ENCODE assay signal across 1 cellular context in the genomic region with DNA sequence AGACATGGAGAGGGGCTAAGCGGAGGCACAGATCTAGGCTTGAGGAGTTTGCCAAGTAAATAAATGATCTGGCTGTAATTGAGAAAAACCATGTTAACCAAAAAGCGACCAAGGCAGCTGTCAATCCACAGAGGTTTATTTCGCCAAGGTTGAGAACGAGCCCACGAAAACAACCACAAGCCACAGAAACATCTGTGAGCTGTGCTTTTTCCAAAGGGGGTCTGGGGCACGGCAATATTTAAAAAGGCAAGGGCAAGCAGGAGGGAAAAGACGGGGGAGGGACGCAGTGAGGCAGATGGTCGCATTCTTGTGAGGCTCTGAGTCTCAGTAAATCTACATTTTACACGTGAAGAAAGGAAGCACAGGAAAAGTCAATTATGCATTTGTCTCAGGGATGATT.
TF ChIP-seq lines count a peak whose summit lies in the region.

No MANE protein-coding gene starts in this region.

TF ChIP-seq in GM23338, 12 proteins besides CTCF, POLR2A, EP300 and RAD21 (continued from another document):
- TF ChIP-seq STAT1 (IDR thresholded peaks at IDR 0.05; ENCODE audit: unreplicated experiment) (no peak), ZNF331 (CRISPR knock-in tag; IDR thresholded peaks at IDR 0.05; ENCODE audit: low read depth) (no peak), EZH2 (IDR thresholded peaks at IDR 0.05; ENCODE audit: low read depth, unreplicated experiment) (no peak)
- TF ChIP-seq, protein P1, sequence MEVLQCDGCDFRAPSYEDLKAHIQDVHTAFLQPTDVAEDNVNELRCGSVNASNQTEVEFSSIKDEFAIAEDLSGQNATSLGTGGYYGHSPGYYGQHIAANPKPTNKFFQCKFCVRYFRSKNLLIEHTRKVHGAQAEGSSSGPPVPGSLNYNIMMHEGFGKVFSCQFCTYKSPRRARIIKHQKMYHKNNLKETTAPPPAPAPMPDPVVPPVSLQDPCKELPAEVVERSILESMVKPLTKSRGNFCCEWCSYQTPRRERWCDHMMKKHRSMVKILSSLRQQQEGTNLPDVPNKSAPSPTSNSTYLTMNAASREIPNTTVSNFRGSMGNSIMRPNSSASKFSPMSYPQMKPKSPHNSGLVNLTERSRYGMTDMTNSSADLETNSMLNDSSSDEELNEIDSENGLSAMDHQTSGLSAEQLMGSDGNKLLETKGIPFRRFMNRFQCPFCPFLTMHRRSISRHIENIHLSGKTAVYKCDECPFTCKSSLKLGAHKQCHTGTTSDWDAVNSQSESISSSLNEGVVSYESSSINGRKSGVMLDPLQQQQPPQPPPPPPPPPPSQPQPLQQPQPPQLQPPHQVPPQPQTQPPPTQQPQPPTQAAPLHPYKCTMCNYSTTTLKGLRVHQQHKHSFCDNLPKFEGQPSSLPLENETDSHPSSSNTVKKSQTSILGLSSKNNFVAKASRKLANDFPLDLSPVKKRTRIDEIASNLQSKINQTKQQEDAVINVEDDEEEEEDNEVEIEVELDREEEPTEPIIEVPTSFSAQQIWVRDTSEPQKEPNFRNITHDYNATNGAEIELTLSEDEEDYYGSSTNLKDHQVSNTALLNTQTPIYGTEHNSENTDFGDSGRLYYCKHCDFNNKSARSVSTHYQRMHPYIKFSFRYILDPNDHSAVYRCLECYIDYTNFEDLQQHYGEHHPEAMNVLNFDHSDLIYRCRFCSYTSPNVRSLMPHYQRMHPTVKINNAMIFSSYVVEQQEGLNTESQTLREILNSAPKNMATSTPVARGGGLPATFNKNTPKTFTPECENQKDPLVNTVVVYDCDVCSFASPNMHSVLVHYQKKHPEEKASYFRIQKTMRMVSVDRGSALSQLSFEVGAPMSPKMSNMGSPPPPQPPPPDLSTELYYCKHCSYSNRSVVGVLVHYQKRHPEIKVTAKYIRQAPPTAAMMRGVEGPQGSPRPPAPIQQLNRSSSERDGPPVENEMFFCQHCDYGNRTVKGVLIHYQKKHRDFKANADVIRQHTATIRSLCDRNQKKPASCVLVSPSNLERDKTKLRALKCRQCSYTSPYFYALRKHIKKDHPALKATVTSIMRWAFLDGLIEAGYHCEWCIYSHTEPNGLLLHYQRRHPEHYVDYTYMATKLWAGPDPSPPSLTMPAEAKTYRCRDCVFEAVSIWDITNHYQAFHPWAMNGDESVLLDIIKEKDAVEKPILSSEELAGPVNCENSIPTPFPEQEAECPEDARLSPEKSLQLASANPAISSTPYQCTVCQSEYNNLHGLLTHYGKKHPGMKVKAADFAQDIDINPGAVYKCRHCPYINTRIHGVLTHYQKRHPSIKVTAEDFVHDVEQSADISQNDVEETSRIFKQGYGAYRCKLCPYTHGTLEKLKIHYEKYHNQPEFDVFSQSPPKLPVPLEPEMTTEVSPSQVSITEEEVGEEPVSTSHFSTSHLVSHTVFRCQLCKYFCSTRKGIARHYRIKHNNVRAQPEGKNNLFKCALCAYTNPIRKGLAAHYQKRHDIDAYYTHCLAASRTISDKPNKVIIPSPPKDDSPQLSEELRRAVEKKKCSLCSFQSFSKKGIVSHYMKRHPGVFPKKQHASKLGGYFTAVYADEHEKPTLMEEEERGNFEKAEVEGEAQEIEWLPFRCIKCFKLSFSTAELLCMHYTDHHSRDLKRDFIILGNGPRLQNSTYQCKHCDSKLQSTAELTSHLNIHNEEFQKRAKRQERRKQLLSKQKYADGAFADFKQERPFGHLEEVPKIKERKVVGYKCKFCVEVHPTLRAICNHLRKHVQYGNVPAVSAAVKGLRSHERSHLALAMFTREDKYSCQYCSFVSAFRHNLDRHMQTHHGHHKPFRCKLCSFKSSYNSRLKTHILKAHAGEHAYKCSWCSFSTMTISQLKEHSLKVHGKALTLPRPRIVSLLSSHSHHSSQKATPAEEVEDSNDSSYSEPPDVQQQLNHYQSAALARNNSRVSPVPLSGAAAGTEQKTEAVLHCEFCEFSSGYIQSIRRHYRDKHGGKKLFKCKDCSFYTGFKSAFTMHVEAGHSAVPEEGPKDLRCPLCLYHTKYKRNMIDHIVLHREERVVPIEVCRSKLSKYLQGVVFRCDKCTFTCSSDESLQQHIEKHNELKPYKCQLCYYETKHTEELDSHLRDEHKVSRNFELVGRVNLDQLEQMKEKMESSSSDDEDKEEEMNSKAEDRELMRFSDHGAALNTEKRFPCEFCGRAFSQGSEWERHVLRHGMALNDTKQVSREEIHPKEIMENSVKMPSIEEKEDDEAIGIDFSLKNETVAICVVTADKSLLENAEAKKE (CRISPR knock-in tag; IDR thresholded peaks at IDR 0.05) = no peak
